Comparison of ENCODE assay signal across 15 cellular contexts in the genomic region with DNA sequence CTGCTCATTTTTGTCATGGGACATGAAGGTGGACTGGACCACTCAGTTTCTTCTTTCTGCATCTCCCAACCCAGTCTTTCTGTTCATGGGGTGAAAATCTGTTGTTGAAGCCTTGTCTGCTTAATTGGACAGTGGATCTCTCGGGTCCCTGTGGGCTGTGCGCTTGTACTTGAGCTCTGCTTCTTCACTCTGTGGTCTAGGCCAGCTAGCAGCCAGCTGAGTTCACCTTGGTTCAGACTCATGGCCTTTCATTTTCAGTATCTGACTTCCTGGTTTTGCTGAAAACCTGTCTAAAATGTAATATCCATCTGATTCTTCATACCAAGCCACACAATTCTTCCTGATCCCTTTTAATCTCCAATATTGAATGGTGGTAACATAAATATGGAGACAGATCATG.
DNase-seq lines count a peak whose midpoint lies in the region; ATAC-seq and TF ChIP-seq lines count a peak whose summit lies in the region.
"Had no signal": no experiment of that assay in that cellular context is flagged by ENCODE, and none has a peak within 500 bp of the region (broad histone marks: within the 10 kb centered on the region; RNA-seq: fewer than 3 reads in every experiment).

No MANE protein-coding gene starts in this region.

- H3K9me3 ChIP-seq in left lung (no peaks in the 10 kb centered on the region), OCI-LY7 (ENCODE audit: low read length) (no peaks in the 10 kb centered on the region)

- CTCF ChIA-PET in OCI-LY7 (lab: Charles Lee; ENCODE audit: unreplicated experiment) = no interaction called here

- ATAC-seq in GM18907 (IDR thresholded peaks at IDR 0.05; ENCODE audit: unreplicated experiment) = peak; percentile 92
- ATAC-seq in HG02642 (IDR thresholded peaks at IDR 0.05; ENCODE audit: poor library complexity, unreplicated experiment) = peak; percentile 92
- peak; percentile 71 for ATAC-seq in HG03457 (IDR thresholded peaks at IDR 0.05; ENCODE audit: unreplicated experiment)
- ATAC-seq in left lung = peak; percentile 16
- no peak for ATAC-seq in GM19023 (IDR thresholded peaks at IDR 0.05; ENCODE audit: unreplicated experiment)

- H2AFZ ChIP-seq in OCI-LY7 (ENCODE audit: low read length) = no peak overlapping the region

- H4K20me1 ChIP-seq in OCI-LY7 (ENCODE audit: insufficient read depth, low read length) = no peaks in the 10 kb centered on the region

- POLR2A ChIA-PET in OCI-LY7 (lab: Charles Lee) = interaction anchor here (0.6 to 0.9 kb wide), 2 partner anchors 134 to 693 kb away, joined by 3 to 4 read pairs; no protein-coding TSS in a partner anchor

- BruUV-seq in OCI-LY7 (replicated peaks; lab: Mats Ljungman, UMichigan) = no TSS peak

- no peak overlapping the region for H3K27ac ChIP-seq in left lung
- no peak overlapping the region for H3K27ac ChIP-seq in OCI-LY7 (ENCODE audit: low read depth, low read length, poor library complexity, severe bottlenecking)
- H3K27ac ChIP-seq: cardiac muscle cell, VCaP had no signal

- TF ChIP-seq CTCF in left lung (IDR thresholded peaks at IDR 0.05) (no peak), OCI-LY7 (conservative IDR thresholded peaks at IDR 0.05; ENCODE audit: low read length) (no peak)

- no peaks in the 10 kb centered on the region for H3K4me1 ChIP-seq in left lung
- H3K4me1 ChIP-seq in OCI-LY7 (ENCODE audit: insufficient read depth, low read length, poor library complexity, severe bottlenecking) = no peaks in the 10 kb centered on the region

- peaks cover 0 to 84% of the 10 kb centered on the region in 2 donors for H3K36me3 ChIP-seq in left lung
- H3K36me3 ChIP-seq in OCI-LY7 (ENCODE audit: insufficient read depth, low read length) = peaks cover 41% of the 10 kb centered on the region
- H3K36me3 ChIP-seq in H7 (replicated peaks; ENCODE audit: control insufficient read depth, insufficient read depth, low read length) = no peaks in the 10 kb centered on the region
- H3K36me3 ChIP-seq: cardiac muscle cell had no signal

- no peak overlapping the region for H3K4me3 ChIP-seq in left lung
- H3K4me3 ChIP-seq in OCI-LY7 (ENCODE audit: low read depth, low read length, poor library complexity, severe bottlenecking) = no peak overlapping the region
- H3K4me3 ChIP-seq in H7 (ENCODE audit: insufficient read depth, low read depth, low read length) = no peak overlapping the region
- H3K4me3 ChIP-seq: cardiac muscle cell had no signal

- DNase-seq in left lung = no peak
- no peak for DNase-seq in OCI-LY7 (ENCODE audit: low spot score)
- no peak for DNase-seq in H7
- DNase-seq in AG08396 (ENCODE audit: low spot score) = no peak
- DNase-seq: DMS79, midbrain, NCI-H1105 treated with DMSO at 0.1 percent for 48 hours, occipital lobe, small intestine had no signal

- no peak overlapping the region for H3K4me2 ChIP-seq in OCI-LY7 (ENCODE audit: low read length)

- H3K27me3 ChIP-seq in left lung (no peaks in the 10 kb centered on the region), H7 (ENCODE audit: control insufficient read depth, insufficient read depth, low read length) (no peaks in the 10 kb centered on the region)
- H3K27me3 ChIP-seq: cardiac muscle cell had no signal

- intact Hi-C loops in left lung (cut with DNase I) (no loop called here), OCI-LY7 (cut with micrococcal nuclease; ENCODE audit: unreplicated experiment) (no loop called here)

- no peaks in the 10 kb centered on the region for H3K9me2 ChIP-seq in OCI-LY7 (ENCODE audit: insufficient read depth, low read length)

- H3K79me2 ChIP-seq in OCI-LY7 (ENCODE audit: insufficient read depth, low read depth, low read length) = no peaks in the 10 kb centered on the region
